Comparison of ENCODE assay signal across 1 cellular context in genomic region chr3:46659285-46659684, GRCh38.
TF ChIP-seq lines count a peak whose summit lies in the region.

No MANE protein-coding gene starts in this region.

TF ChIP-seq in HepG2, 621 proteins besides CTCF, POLR2A, EP300 and RAD21:
- no peak for TF ChIP-seq HOXA3 (CRISPR knock-in tag; IDR thresholded peaks at IDR 0.05)
- no peak for TF ChIP-seq ZNF33B (CRISPR knock-in tag; IDR thresholded peaks at IDR 0.05)
- no peak for TF ChIP-seq RNF2 (conservative IDR thresholded peaks at IDR 0.05; ENCODE audit: low read depth)
- no peak for TF ChIP-seq RARA (CRISPR knock-in tag; IDR thresholded peaks at IDR 0.05)
- no peak for TF ChIP-seq TBX3 (IDR thresholded peaks at IDR 0.05; ENCODE audit: borderline replicate concordance)
- no peak for TF ChIP-seq ZSCAN22 (CRISPR knock-in tag; IDR thresholded peaks at IDR 0.05)
- no peak for TF ChIP-seq RNF219 (CRISPR knock-in tag; IDR thresholded peaks at IDR 0.05)
